Comparison of ENCODE assay signal across 12 cellular contexts in genomic region chr4:32025840-32026459, GRCh38.
A peak's percentile ranks its signal among the peaks of the same experiment; 100 is the strongest.
DNase-seq lines count a peak whose midpoint lies in the region; ATAC-seq and TF ChIP-seq lines count a peak whose summit lies in the region.
"Had no signal": no experiment of that assay in that cellular context is flagged by ENCODE, and none has a peak within 500 bp of the region (broad histone marks: within the 10 kb centered on the region; RNA-seq: fewer than 3 reads in every experiment).

No MANE protein-coding gene starts in this region.

- H3K27ac ChIP-seq in RWPE2 (ENCODE audit: poor library complexity, severe bottlenecking): no peak overlapping the region
- H3K27ac ChIP-seq in coronary artery: no peak overlapping the region
- H3K27ac ChIP-seq: neural progenitor cell had no signal

- peaks cover 5% of the 10 kb centered on the region for H3K4me1 ChIP-seq in RWPE2 (ENCODE audit: insufficient read depth, poor library complexity, severe bottlenecking)
- H3K4me1 ChIP-seq: neural progenitor cell had no signal

- TF ChIP-seq CTCF in RWPE2 (IDR thresholded peaks at IDR 0.05; ENCODE audit: poor library complexity, severe bottlenecking) (no peak), coronary artery (IDR thresholded peaks at IDR 0.05) (no peak)

- no peaks in the 10 kb centered on the region for H3K27me3 ChIP-seq in RWPE2 (ENCODE audit: insufficient read depth, poor library complexity, severe bottlenecking)
- H3K27me3 ChIP-seq: neural progenitor cell had no signal

- DNase-seq in HT-29 (ENCODE audit: low spot score) (peak; percentile 64), RWPE2 (ENCODE audit: low spot score) (no peak), foreskin melanocyte (peak; percentile 84), skeletal muscle cell (ENCODE audit: low read depth) (peak; percentile 31), NCI-H1092 treated with DMSO at 0.1 percent for 48 hours (lab: John Stamatoyannopoulos, UW) (no peak), anterior cingulate cortex (lab: John Stamatoyannopoulos, UW) (no peak), coronary artery (ENCODE audit: low spot score) (no peak)
- DNase-seq: cortex of kidney; NCI-H1436; stimulated activated CD4-positive, alpha-beta T cell treated with anti-CD3 and anti-CD28 coated beads, Interleukin-2, amount 100 ng/mL, for 24 hours; stimulated activated naive CD8-positive, alpha-beta T cell treated with anti-CD3 and anti-CD28 coated beads, Interleukin-15, Interleukin-2, amounts not matched to agents 100 U/mL and 50 U/mL, for 24 hours had no signal

- H3K9me3 ChIP-seq in RWPE2 (ENCODE audit: severe bottlenecking): no peaks in the 10 kb centered on the region

- ATAC-seq in RWPE2 (ENCODE audit: low read depth): peak; percentile 82; the same call in 2 of the 3 replicates
- ATAC-seq: stimulated activated naive CD8-positive, alpha-beta T cell treated with anti-CD3 and anti-CD28 coated beads, Interleukin-15, Interleukin-2, amounts not matched to agents 100 U/mL and 50 U/mL, for 24 hours had no signal

- H3K4me3 ChIP-seq in RWPE2 (ENCODE audit: severe bottlenecking) (no peak overlapping the region), skeletal muscle cell (ENCODE audit: low read depth, low read length) (no peak overlapping the region), coronary artery (no peak overlapping the region)
- H3K4me3 ChIP-seq: neural progenitor cell had no signal

- no peaks in the 10 kb centered on the region for H3K36me3 ChIP-seq in RWPE2 (ENCODE audit: low read depth)
- H3K36me3 ChIP-seq: neural progenitor cell had no signal

Comparison
In these comparisons a context has a peak if more than half of its experiments do, and no peak if none do; other contexts are left out.
1. DNase-seq: peak in HT-29 (single experiment), foreskin melanocyte (single experiment) and skeletal muscle cell (single experiment); none in RWPE2 (single experiment), NCI-H1092 treated with DMSO at 0.1 percent for 48 hours (single experiment), anterior cingulate cortex (0 of 58) and coronary artery (single experiment).